Comparison of ENCODE assay signal across 24 cellular contexts in genomic region chr10:77859200-77859864, GRCh38.
DNase-seq lines count a peak whose midpoint lies in the region; ATAC-seq and TF ChIP-seq lines count a peak whose summit lies in the region.
"Had no signal": no experiment of that assay in that cellular context is flagged by ENCODE, and none has a peak within 500 bp of the region (broad histone marks: within the 10 kb centered on the region; RNA-seq: fewer than 3 reads in every experiment).

No MANE protein-coding gene starts in this region.

- no peak for TF ChIP-seq POLR2A in right lobe of liver (IDR thresholded peaks at IDR 0.05)
- TF ChIP-seq POLR2A in thyroid gland (IDR thresholded peaks at IDR 0.05), result no peak

- no peak for TF ChIP-seq CTCF in GM23338 (conservative IDR thresholded peaks at IDR 0.05; ENCODE audit: low read depth in 2 of 2)
- TF ChIP-seq CTCF in RWPE2 (IDR thresholded peaks at IDR 0.05; ENCODE audit: poor library complexity, severe bottlenecking), result no peak
- no peak for TF ChIP-seq CTCF in right lobe of liver (IDR thresholded peaks at IDR 0.05)
- TF ChIP-seq CTCF in thyroid gland (IDR thresholded peaks at IDR 0.05), result no peak

- H3K27me3 ChIP-seq in GM23338 (ENCODE audit: insufficient read depth) (no peaks in the 10 kb centered on the region), RWPE2 (ENCODE audit: insufficient read depth, poor library complexity, severe bottlenecking) (no peaks in the 10 kb centered on the region), right lobe of liver (no peaks in the 10 kb centered on the region), thyroid gland (no peaks in the 10 kb centered on the region)

- H3K4me3 ChIP-seq in GM23338 (no peak overlapping the region), RWPE2 (ENCODE audit: severe bottlenecking) (no peak overlapping the region), right lobe of liver (no peak overlapping the region), thyroid gland (replicated peaks in 1 of 3) (no peak overlapping the region)
- H3K4me3 ChIP-seq: A549, SK-N-MC had no signal

- no peaks in the 10 kb centered on the region for H3K9me2 ChIP-seq in GM23338 (ENCODE audit: insufficient read depth)

- intact Hi-C loops in right lobe of liver (cut with DNase I), result no loop called here
- intact Hi-C loops in thyroid gland (cut with DNase I), result no loop called here

- WGBS in right lobe of liver (ENCODE audit: insufficient coverage, low coverage, low lambda C conversion rate, missing lambda C conversion rate), result 73% methylated on average over 6 of the region's 7 CpGs
- 83 to 84% methylated on average over 7 of the region's 7 CpGs for WGBS in thyroid gland, 2 donors

- H3K27ac ChIP-seq in GM23338 (ENCODE audit: low read depth) (no peak overlapping the region), RWPE2 (ENCODE audit: poor library complexity, severe bottlenecking) (peak overlapping the region; percentile 11), right lobe of liver (no peak overlapping the region), thyroid gland (peak overlapping the region; percentile 18 to 74 (median 55))
- H3K27ac ChIP-seq: SK-N-MC had no signal

- no peaks in the 10 kb centered on the region for H3K36me3 ChIP-seq in GM23338 (ENCODE audit: insufficient read depth)
- peaks cover 51% of the 10 kb centered on the region for H3K36me3 ChIP-seq in RWPE2 (ENCODE audit: low read depth)
- H3K36me3 ChIP-seq in right lobe of liver, result no peaks in the 10 kb centered on the region
- no peaks in the 10 kb centered on the region for H3K36me3 ChIP-seq in thyroid gland

- ATAC-seq in GM23338, result no peak
- 0 out of 3 replicates have a peak, but pooled peaks have one; percentile 32 for ATAC-seq in RWPE2 (ENCODE audit: low read depth)
- ATAC-seq in right lobe of liver, result peak in 3 of 4 donors; percentile 8 to 21 (median 17)
- ATAC-seq in HG03342 (IDR thresholded peaks at IDR 0.05; ENCODE audit: unreplicated experiment), result no peak
- ATAC-seq: HCT116 had no signal

- no peaks in the 10 kb centered on the region for H3F3A ChIP-seq in GM23338 (replicated peaks; ENCODE audit: low read depth)

- H3K36me3 Mint-ChIP-seq in GM23338 (ENCODE audit: low read depth), result peaks cover 30% of the 10 kb centered on the region
- H3K36me3 Mint-ChIP-seq: CD4-positive, CD25-positive, alpha-beta regulatory T cell had no signal

- no peaks in the 10 kb centered on the region for H3K9me3 Mint-ChIP-seq in GM23338
- H3K9me3 Mint-ChIP-seq: CD4-positive, CD25-positive, alpha-beta regulatory T cell; IgD-negative memory B cell had no signal

- H3K4me2 ChIP-seq in GM23338, result no peak overlapping the region
- H3K4me2 ChIP-seq: A549 had no signal

- H3K27me3 Mint-ChIP-seq in GM23338 (ENCODE audit: insufficient read depth, low read depth, poor library complexity), result peaks cover 5% of the 10 kb centered on the region
- H3K27me3 Mint-ChIP-seq: B cell; CD4-positive, CD25-positive, alpha-beta regulatory T cell; IgD-negative memory B cell had no signal

- H4K20me1 ChIP-seq in GM23338 (replicated peaks; ENCODE audit: insufficient read depth), result 0 out of 2 replicates have a peak, but pooled peaks cover 3% of the 10 kb centered on the region

- DNase-seq in GM23338 (ENCODE audit: low spot score), result no peak
- no peak for DNase-seq in RWPE2 (ENCODE audit: low spot score)
- no peak for DNase-seq in right lobe of liver
- DNase-seq in thyroid gland, result no peak
- DNase-seq in NCI-H1436 treated with DMSO at 0.1 percent for 48 hours (lab: John Stamatoyannopoulos, UW), result no peak
- no peak for DNase-seq in NCI-H345 (lab: John Stamatoyannopoulos, UW)
- DNase-seq: CD4-positive, CD25-positive, alpha-beta regulatory T cell; DMS79; GOT3; NCI-H1105; NCI-H1694; NCI-H2081; NCI-H2171; NCI-H446 treated with DMSO at 0.1 percent for 48 hours; NCI-H526 treated with DMSO at 0.1 percent for 48 hours; OCI-M1; SHP77 treated with DMSO at 0.1 percent for 48 hours; SW 1271 had no signal

- no peak overlapping the region for H3K4me3 Mint-ChIP-seq in GM23338
- H3K4me3 Mint-ChIP-seq: B cell; CD4-positive, CD25-positive, alpha-beta regulatory T cell; IgD-negative memory B cell had no signal

- H3K4me1 ChIP-seq in GM23338 (ENCODE audit: insufficient read depth) (no peaks in the 10 kb centered on the region), RWPE2 (ENCODE audit: insufficient read depth, poor library complexity, severe bottlenecking) (peaks cover 18% of the 10 kb centered on the region), right lobe of liver (peaks cover 0 to 7% (median 0%) of the 10 kb centered on the region in 4 donors), thyroid gland (peaks cover 31 to 62% of the 10 kb centered on the region in 2 donors)

- peak overlapping the region; percentile 92; the same call in 1 of the 2 replicates for H3K27ac Mint-ChIP-seq in GM23338
- H3K27ac Mint-ChIP-seq: B cell; CD4-positive, CD25-positive, alpha-beta regulatory T cell; IgD-negative memory B cell had no signal

- peaks cover 22% of the 10 kb centered on the region for H3K4me1 Mint-ChIP-seq in GM23338
- H3K4me1 Mint-ChIP-seq: B cell, IgD-negative memory B cell had no signal

- no peaks in the 10 kb centered on the region for H3K9me3 ChIP-seq in RWPE2 (ENCODE audit: severe bottlenecking)
- no peaks in the 10 kb centered on the region for H3K9me3 ChIP-seq in right lobe of liver
- no peaks in the 10 kb centered on the region for H3K9me3 ChIP-seq in thyroid gland
- H3K9me3 ChIP-seq: A549 had no signal

- H3K79me2 ChIP-seq in GM23338 (replicated peaks; ENCODE audit: insufficient read depth), result peaks cover 24% of the 10 kb centered on the region

- H2AFZ ChIP-seq in GM23338, result no peak overlapping the region

TF ChIP-seq in GM23338, 12 proteins besides CTCF, POLR2A, EP300 and RAD21 (continues in another document):
- TF ChIP-seq STAT1 (IDR thresholded peaks at IDR 0.05; ENCODE audit: unreplicated experiment), result no peak
- no peak for TF ChIP-seq ZNF114 (CRISPR knock-in tag; IDR thresholded peaks at IDR 0.05)
- no peak for TF ChIP-seq CREB1 (CRISPR knock-in tag; IDR thresholded peaks at IDR 0.05; ENCODE audit: low read depth)
- TF ChIP-seq POLR2AphosphoS5 (IDR thresholded peaks at IDR 0.05; ENCODE audit: low read depth), result no peak
- TF ChIP-seq JUNB (IDR thresholded peaks at IDR 0.05; ENCODE audit: unreplicated experiment), result no peak
- no peak for TF ChIP-seq ZNF462 (CRISPR knock-in tag; IDR thresholded peaks at IDR 0.05)

Comparison
In these comparisons a context has a peak if more than half of its experiments do, and no peak if none do; other contexts are left out.
1. ATAC-seq: peak in RWPE2 (single experiment) and right lobe of liver (3 of 4); none in GM23338 (single experiment) and HG03342 (single experiment).
2. H3K27ac ChIP-seq: peak in RWPE2 (single experiment) and thyroid gland (3 of 3); none in GM23338 (single experiment) and right lobe of liver (0 of 3).